Comparison of ENCODE assay signal across 28 cellular contexts in genomic region chr13:112131740-112132113, GRCh38.
DNase-seq lines count a peak whose midpoint lies in the region; ATAC-seq and TF ChIP-seq lines count a peak whose summit lies in the region.
"Had no signal": no experiment of that assay in that cellular context is flagged by ENCODE, and none has a peak within 500 bp of the region (broad histone marks: within the 10 kb centered on the region; RNA-seq: fewer than 3 reads in every experiment).

No MANE protein-coding gene starts in this region.

- H3K36me3 ChIP-seq in lower lobe of right lung (no peaks in the 10 kb centered on the region), upper lobe of left lung (no peaks in the 10 kb centered on the region), aorta (ENCODE audit: control insufficient read depth in 1 of 2, insufficient read depth in 2 of 2, low read length in 1 of 2) (no peaks in the 10 kb centered on the region)
- H3K36me3 ChIP-seq: ascending aorta, BE2C, left ventricle myocardium inferior, tibial nerve had no signal

- H3K4me1 ChIP-seq in lower lobe of right lung (peaks cover 4% of the 10 kb centered on the region), upper lobe of left lung (peaks cover 0 to 5% (median 0%) of the 10 kb centered on the region in 4 donors), aorta (ENCODE audit: control insufficient read depth in 1 of 2, insufficient read depth in 2 of 2, low read length in 2 of 2) (no peaks in the 10 kb centered on the region)
- H3K4me1 ChIP-seq: ascending aorta, BE2C, left ventricle myocardium inferior, parathyroid adenoma, tibial nerve had no signal

- H3K4me3 ChIP-seq in lower lobe of right lung (no peak overlapping the region), upper lobe of left lung (no peak overlapping the region), aorta (ENCODE audit: low read length in 2 of 2) (no peak overlapping the region)
- H3K4me3 ChIP-seq: ascending aorta, left ventricle myocardium inferior, tibial nerve had no signal

- DNase-seq in activated effector memory CD4-positive, alpha-beta T cell treated with anti-CD3 and anti-CD28 coated beads, Interleukin-2, amount 50 U/mL, for 16 hours: peak; percentile 38
- no peak for DNase-seq in activated effector memory CD4-positive, alpha-beta T cell treated with Interleukin-2 at 50 U/mL for 16 hours
- DNase-seq in NCI-H69 (lab: John Stamatoyannopoulos, UW) (peak; percentile 91), lower lobe of right lung (peak; percentile 76), upper lobe of left lung (peak; percentile 53 to 86), NCI-H1105 treated with DMSO at 0.1 percent for 48 hours (lab: John Stamatoyannopoulos, UW) (no peak), aorta (no peak)
- no peak for DNase-seq in NK-92 treated with Interleukin-12 subunit alpha and Interleukin-12 subunit beta, amount 100 ng/mL, for 24 hours (lab: John Stamatoyannopoulos, UW)
- DNase-seq: activated CD4-positive, CD25-positive, alpha-beta regulatory T cell treated with anti-CD3 and anti-CD28 coated beads, Interleukin-2, amount 50 U/mL, for 72 hours; activated CD8-positive, alpha-beta T cell treated with anti-CD3 and anti-CD28 coated beads for 36 hours; activated naive CD8-positive, alpha-beta T cell treated with anti-CD3 and anti-CD28 coated beads for 36 hours; BE2C; central memory CD4-positive, alpha-beta T cell; GOT3; hypothalamus; left ventricle myocardium inferior; NCI-H1694; NCI-H748 treated with DMSO at 0.1 percent for 48 hours; nephron progenitor cell; small intestine; stimulated activated CD4-positive, alpha-beta T cell treated with anti-CD3 and anti-CD28 coated beads, Interleukin-1b, Interleukin-23, amount 100 ng/mL, for 48 hours; stimulated activated CD8-positive, alpha-beta memory T cell treated with anti-CD3 and anti-CD28 coated beads, Interleukin-4, amount 100 ng/mL, for 48 hours had no signal

- peaks cover 36% of the 10 kb centered on the region for H3K27me3 ChIP-seq in lower lobe of right lung (ENCODE audit: low read depth)
- H3K27me3 ChIP-seq in upper lobe of left lung: no peaks in the 10 kb centered on the region
- H3K27me3 ChIP-seq in aorta (ENCODE audit: control insufficient read depth in 1 of 2, insufficient read depth in 2 of 2, low read length in 1 of 2): no peaks in the 10 kb centered on the region
- H3K27me3 ChIP-seq: ascending aorta had no signal

- ATAC-seq in lower lobe of right lung (peak; percentile 68 to 79), upper lobe of left lung (ENCODE audit: low FRiP score in 2 of 2) (peak; percentile 21 to 32), aorta (ENCODE audit: low FRiP score) (no peak)
- ATAC-seq: activated CD8-positive, alpha-beta T cell treated with anti-CD3 and anti-CD28 coated beads for 36 hours; activated T-helper 17 cell treated with anti-CD3 and anti-CD28 coated beads, Interleukin-2, amount 50 U/mL, for 72 hours had no signal

- intact Hi-C loops in lower lobe of right lung (cut with DNase I) (no loop called here), aorta (cut with DNase I) (no loop called here)

- TF ChIP-seq EP300 in upper lobe of left lung (IDR thresholded peaks at IDR 0.05): no peak

- H3K9me3 ChIP-seq in lower lobe of right lung: no peaks in the 10 kb centered on the region
- H3K9me3 ChIP-seq in upper lobe of left lung: no peaks in the 10 kb centered on the region
- H3K9me3 ChIP-seq in aorta (ENCODE audit: control insufficient read depth, low read length): no peaks in the 10 kb centered on the region
- H3K9me3 ChIP-seq: ascending aorta, BE2C, left ventricle myocardium inferior, tibial nerve had no signal

- no peak for TF ChIP-seq POLR2A in upper lobe of left lung (IDR thresholded peaks at IDR 0.05)

- TF ChIP-seq CTCF in lower lobe of right lung (IDR thresholded peaks at IDR 0.05) (no peak), upper lobe of left lung (IDR thresholded peaks at IDR 0.05) (no peak)

- H3K27ac ChIP-seq in lower lobe of right lung (no peak overlapping the region), upper lobe of left lung (no peak overlapping the region), aorta (ENCODE audit: low read depth in 1 of 2, low read length in 2 of 2) (no peak overlapping the region)
- H3K27ac ChIP-seq: ascending aorta, HL-60, KMS-11, left ventricle myocardium inferior, parathyroid adenoma, tibial nerve had no signal

- WGBS in upper lobe of left lung, 2 donors: 59 to 84% methylated on average over 10 to 11 of the region's 11 CpGs
- WGBS in aorta, 2 donors: 59 to 60% methylated on average over 11 of the region's 11 CpGs

Comparison
In these comparisons a context has a peak if more than half of its experiments do, and no peak if none do; other contexts are left out.
1. DNase-seq: peak in activated effector memory CD4-positive, alpha-beta T cell treated with anti-CD3 and anti-CD28 coated beads, Interleukin-2, amount 50 U/mL, for 16 hours (single experiment), NCI-H69 (single experiment), lower lobe of right lung (single experiment) and upper lobe of left lung (2 of 2); none in activated effector memory CD4-positive, alpha-beta T cell treated with Interleukin-2 at 50 U/mL for 16 hours (single experiment), NCI-H1105 treated with DMSO at 0.1 percent for 48 hours (single experiment), aorta (0 of 2) and NK-92 treated with Interleukin-12 subunit alpha and Interleukin-12 subunit beta, amount 100 ng/mL, for 24 hours (single experiment).